Comparison of ENCODE assay signal across 1 cellular context in genomic region chrX:154369453-154370299, GRCh38.
TF ChIP-seq lines count a peak whose summit lies in the region.

No MANE protein-coding gene starts in this region.

TF ChIP-seq in GM12878, 131 proteins besides CTCF, POLR2A, EP300 and RAD21:
- TF ChIP-seq SPI1 (IDR thresholded peaks at IDR 0.05; ENCODE audit: borderline replicate concordance, insufficient read depth, low read depth, low read length) (no peak), DPF2 (IDR thresholded peaks at IDR 0.05) (peak; percentile 60; the same call in 1 of the 2 replicates), CBX5 (IDR thresholded peaks at IDR 0.05; ENCODE audit: low read depth) (no peak), PAX5 (IDR thresholded peaks at IDR 0.05; ENCODE audit: borderline replicate concordance, low read depth, low read length) (peak; percentile 54; the same call in 1 of the 2 replicates), SRF (IDR thresholded peaks at IDR 0.05; ENCODE audit: low read depth in 2 of 2, low read length in 2 of 2) (peak; percentile 55 to 95), JUND (IDR thresholded peaks at IDR 0.05; ENCODE audit: low read depth, low read length) (peak; percentile 64; the same call in 1 of the 2 replicates), IKZF1 (conservative IDR thresholded peaks at IDR 0.05) (peak; percentile 69), PAX8 (IDR thresholded peaks at IDR 0.05) (no peak), ASH2L (IDR thresholded peaks at IDR 0.05; ENCODE audit: borderline replicate concordance, low read depth) (no peak), JUNB (IDR thresholded peaks at IDR 0.05) (peak; percentile 62; the same call in 1 of the 2 replicates), BHLHE40 (IDR thresholded peaks at IDR 0.05; ENCODE audit: borderline replicate concordance in 1 of 2, low read depth in 2 of 2, low read length in 1 of 2) (peak in 1 of 2 experiments; percentile 18; a peak in 1 of 4 replicates), TARDBP (IDR thresholded peaks at IDR 0.05; ENCODE audit: borderline replicate concordance) (peak; percentile 49; the same call in 1 of the 2 replicates), RUNX3 (IDR thresholded peaks at IDR 0.05; ENCODE audit: low read length) (peak; percentile 87), EGR1 (IDR thresholded peaks at IDR 0.05; ENCODE audit: borderline replicate concordance in 1 of 2, low read depth in 2 of 2, low read length in 2 of 2) (peak in 1 of 2 experiments; percentile 49; a peak in 1 of 3 replicates), MLLT1 (IDR thresholded peaks at IDR 0.05) (peak; percentile 17; the same call in 1 of the 2 replicates), NFYA (IDR thresholded peaks at IDR 0.05; ENCODE audit: borderline replicate concordance, low read depth, low read length) (no peak), CBFB (IDR thresholded peaks at IDR 0.05; ENCODE audit: low read depth) (peak; percentile 71), SUZ12 (IDR thresholded peaks at IDR 0.05; ENCODE audit: unreplicated experiment) (no peak), MEF2A (IDR thresholded peaks at IDR 0.05; ENCODE audit: insufficient read depth, low read depth, low read length) (0 out of 2 replicates have a peak, but pooled peaks have one; percentile 15), BCLAF1 (IDR thresholded peaks at IDR 0.05) (no peak), HDAC2 (IDR thresholded peaks at IDR 0.05) (no peak), IKZF2 (IDR thresholded peaks at IDR 0.05) (peak in 1 of 2 experiments; percentile 46; a peak in 1 of 4 replicates), EED (IDR thresholded peaks at IDR 0.05; ENCODE audit: low read depth) (peak; percentile 65), IRF4 (IDR thresholded peaks at IDR 0.05; ENCODE audit: low read depth, low read length) (peak; percentile 80), TCF12 (IDR thresholded peaks at IDR 0.05; ENCODE audit: low read depth, low read length) (0 out of 2 replicates have a peak, but pooled peaks have one; percentile 31), PKNOX1 (IDR thresholded peaks at IDR 0.05) (no peak)
- TF ChIP-seq, protein P1, sequence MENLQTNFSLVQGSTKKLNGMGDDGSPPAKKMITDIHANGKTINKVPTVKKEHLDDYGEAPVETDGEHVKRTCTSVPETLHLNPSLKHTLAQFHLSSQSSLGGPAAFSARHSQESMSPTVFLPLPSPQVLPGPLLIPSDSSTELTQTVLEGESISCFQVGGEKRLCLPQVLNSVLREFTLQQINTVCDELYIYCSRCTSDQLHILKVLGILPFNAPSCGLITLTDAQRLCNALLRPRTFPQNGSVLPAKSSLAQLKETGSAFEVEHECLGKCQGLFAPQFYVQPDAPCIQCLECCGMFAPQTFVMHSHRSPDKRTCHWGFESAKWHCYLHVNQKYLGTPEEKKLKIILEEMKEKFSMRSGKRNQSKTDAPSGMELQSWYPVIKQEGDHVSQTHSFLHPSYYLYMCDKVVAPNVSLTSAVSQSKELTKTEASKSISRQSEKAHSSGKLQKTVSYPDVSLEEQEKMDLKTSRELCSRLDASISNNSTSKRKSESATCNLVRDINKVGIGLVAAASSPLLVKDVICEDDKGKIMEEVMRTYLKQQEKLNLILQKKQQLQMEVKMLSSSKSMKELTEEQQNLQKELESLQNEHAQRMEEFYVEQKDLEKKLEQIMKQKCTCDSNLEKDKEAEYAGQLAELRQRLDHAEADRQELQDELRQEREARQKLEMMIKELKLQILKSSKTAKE (IDR thresholded peaks at IDR 0.05; ENCODE audit: low read depth, poor library complexity, severe bottlenecking), result peak; percentile 81
